16 cellular contexts compared by ENCODE assay signal in genomic region chr1:2861988-2862430, GRCh38.
"Had no signal": no experiment of that assay in that cellular context is flagged by ENCODE, and none has a peak within 500 bp of the region (broad histone marks: within the 10 kb centered on the region; RNA-seq: fewer than 3 reads in every experiment).

No MANE protein-coding gene starts in this region.

- H3K27me3 ChIP-seq: foreskin keratinocyte had no signal

- H3K4me1 Mint-ChIP-seq: nephron progenitor cell had no signal

- H3K36me3 ChIP-seq: neutrophil had no signal

- ATAC-seq: effector memory CD8-positive, alpha-beta T cell; foreskin keratinocyte; left lobe of liver had no signal

- H3K4me1 ChIP-seq: foreskin keratinocyte had no signal

- H3K9me3 Mint-ChIP-seq: effector memory CD8-positive, alpha-beta T cell had no signal

- DNase-seq: effector memory CD8-positive, alpha-beta T cell; foreskin keratinocyte; hippocampal formation; kidney glomerular epithelial cell; mesenchymal stem cell; midbrain; nephron progenitor cell; small intestine; stimulated activated CD4-positive, alpha-beta T cell treated with anti-CD3 and anti-CD28 coated beads, Interleukin-2, amount 100 ng/mL, for 48 hours; stimulated activated naive CD4-positive, alpha-beta T cell treated with Interleukin-2 at 50 U/mL for 16 hours; trophoblast cell had no signal

- H3K4me3 ChIP-seq: lung had no signal

- H3K27ac Mint-ChIP-seq: dendritic cell treated with granulocyte-macrophage colony-stimulating factor and Interleukin-4, amounts not matched to agents 40 ng/mL and 50 ng/mL, for 4 days; effector memory CD8-positive, alpha-beta T cell; nephron progenitor cell had no signal

- H3K4me3 Mint-ChIP-seq: dendritic cell treated with granulocyte-macrophage colony-stimulating factor and Interleukin-4, amounts not matched to agents 40 ng/mL and 50 ng/mL, for 4 days; effector memory CD8-positive, alpha-beta T cell; nephron progenitor cell had no signal

- H3K9me3 ChIP-seq: neutrophil had no signal

- H3K27ac ChIP-seq: epithelial cell of prostate, foreskin keratinocyte, neutrophil had no signal
